In the genomic region with DNA sequence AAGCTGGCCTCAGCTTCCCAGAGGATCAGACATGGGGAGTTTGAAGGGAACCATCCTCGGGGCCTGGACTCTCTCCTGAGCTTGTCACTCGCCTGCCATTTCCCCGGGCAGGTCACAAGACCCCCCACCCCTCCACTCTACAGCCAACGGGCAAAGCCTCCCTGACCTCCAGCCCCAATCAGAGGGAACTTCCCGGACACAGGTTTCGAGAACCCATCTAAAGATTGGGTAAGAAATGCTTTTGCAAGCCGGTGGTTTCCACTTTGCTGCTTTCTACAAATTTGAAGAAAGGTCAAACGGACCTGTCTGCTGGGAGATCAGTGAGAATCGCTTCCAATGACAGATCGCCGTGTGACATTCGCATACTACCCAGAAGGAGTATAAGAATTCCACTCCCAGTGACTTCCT, we compare ENCODE assay signal across 9 cellular contexts.
DNase-seq lines count a peak whose midpoint lies in the region; ATAC-seq, FAIRE-seq and TF ChIP-seq lines count a peak whose summit lies in the region.
"Had no signal": no experiment of that assay in that cellular context is flagged by ENCODE, and none has a peak within 500 bp of the region (broad histone marks: within the 10 kb centered on the region; RNA-seq: fewer than 3 reads in every experiment).

No MANE protein-coding gene starts in this region.

- peak; percentile 51 for ATAC-seq in GM18511 (IDR thresholded peaks at IDR 0.05; ENCODE audit: unreplicated experiment)
- peak; percentile 44 for ATAC-seq in GM21723 (IDR thresholded peaks at IDR 0.05; ENCODE audit: unreplicated experiment)
- no peak for ATAC-seq in esophagus mucosa
- ATAC-seq: Panc1 had no signal

- no peak for FAIRE-seq in HTR-8/SVneo (lab: Jason Lieb, UNC)

- peak overlapping the region; percentile 40 for H3K4me3 ChIP-seq in fibroblast of mammary gland (ENCODE audit: control insufficient read depth, low read depth, low read length)

- DNase-seq in MV-4-11 (lab: John Stamatoyannopoulos, UW) (peak; percentile 76), fibroblast of mammary gland (ENCODE audit: low read depth) (peak; percentile 77), HTR-8/SVneo (ENCODE audit: insufficient read length, low spot score) (no peak), SW 1271 (lab: John Stamatoyannopoulos, UW) (no peak), UCSD-AML1 (lab: John Stamatoyannopoulos, UW; ENCODE audit: unreplicated experiment) (no peak)

- TF ChIP-seq CTCF in fibroblast of mammary gland (conservative IDR thresholded peaks at IDR 0.05; ENCODE audit: control insufficient read depth, insufficient read depth, low read depth, low read length) = no peak

Comparison
In these comparisons a context has a peak if more than half of its experiments do, and no peak if none do; other contexts are left out.
1. DNase-seq: peak in MV-4-11 (single experiment) and fibroblast of mammary gland (single experiment); none in HTR-8/SVneo (single experiment), SW 1271 (0 of 2) and UCSD-AML1 (single experiment).